ENCODE assay signal across 8 cellular contexts in genomic region chr19:48623556-48624066, GRCh38. TPM values are rescaled to one million over a fixed set of nuclear protein-coding genes. Genes with fewer than 3 reads are reported as not detected.
DNase-seq lines count a peak whose midpoint lies in the region; ATAC-seq and TF ChIP-seq lines count a peak whose summit lies in the region.

No MANE protein-coding gene starts in this region.

- no peaks in the 10 kb centered on the region for H3K36me3 ChIP-seq in liver (ENCODE audit: control insufficient read depth in 4 of 4, insufficient read depth in 3 of 4, low read depth in 1 of 4, low read length in 3 of 4)
- no peaks in the 10 kb centered on the region for H3K36me3 ChIP-seq in transverse colon

- H3K4me3 ChIP-seq in liver (ENCODE audit: low read depth in 1 of 3, low read length in 3 of 3) (peak overlapping the region in 1 of 3 donors; percentile 60), transverse colon (peak overlapping the region in 2 of 4 donors; percentile 4 to 34)

- no peak for TF ChIP-seq CTCF in liver (IDR thresholded peaks at IDR 0.05; ENCODE audit: low read depth, low read length, missing input control)
- TF ChIP-seq CTCF in transverse colon (IDR thresholded peaks at IDR 0.05): no peak

- H3K27ac ChIP-seq in adipose tissue (ENCODE audit: low read depth, low read length) (peak overlapping the region; percentile 3), liver (ENCODE audit: low read depth in 1 of 2, low read length in 2 of 2) (peak overlapping the region; percentile 58 to 76), transverse colon (peak overlapping the region; percentile 83 to 94 (median 92))

- no peak for DNase-seq in activated T-cell treated with anti-CD3 and anti-CD28 coated beads, Interleukin-2, amount 50 U/mL, for 72 hours
- no peak for DNase-seq in activated T-cell treated with anti-CD3 and anti-CD28 coated beads, Interleukin-2, amount 50 U/mL, for 1 hour
- DNase-seq in transverse colon: no peak
- no peak for DNase-seq in mesenteric fat pad (ENCODE audit: low spot score)
- DNase-seq in A172 (ENCODE audit: low spot score): no peak
- DNase-seq in NOMO-1 treated with DMSO at 0.1 percent for 48 hours (lab: John Stamatoyannopoulos, UW; ENCODE audit: unreplicated experiment): no peak

- intact Hi-C loops in transverse colon (cut with DNase I; ENCODE audit: low total_unique reads): no loop called here

- no peak for TF ChIP-seq RAD21 in liver (IDR thresholded peaks at IDR 0.05)

- peaks cover 9 to 21% of the 10 kb centered on the region in 2 donors for H3K36me3 Mint-ChIP-seq in activated T-cell treated with anti-CD3 and anti-CD28 coated beads, Interleukin-2, amount 50 U/mL, for 72 hours (ENCODE audit: insufficient read depth in 2 of 2)

- peaks cover 66% of the 10 kb centered on the region for H3K4me1 Mint-ChIP-seq in activated T-cell treated with anti-CD3 and anti-CD28 coated beads, Interleukin-2, amount 50 U/mL, for 72 hours (ENCODE audit: low read depth)

- H3K9ac ChIP-seq in liver (ENCODE audit: low read depth in 1 of 2, low read length in 2 of 2): peak overlapping the region; percentile 42 to 66

- H3K9me3 ChIP-seq in liver (ENCODE audit: control insufficient read depth in 4 of 4, low read length in 3 of 4): no peaks in the 10 kb centered on the region
- H3K9me3 ChIP-seq in transverse colon: no peaks in the 10 kb centered on the region

- H3K4me1 ChIP-seq in liver (ENCODE audit: control insufficient read depth in 4 of 4, insufficient read depth in 4 of 4, low read length in 3 of 4): peaks cover 8 to 60% (median 45%) of the 10 kb centered on the region in 4 donors
- peaks cover 12 to 64% (median 52%) of the 10 kb centered on the region in 4 donors for H3K4me1 ChIP-seq in transverse colon

- peak overlapping the region; percentile 85 to 95 for H3K4me3 Mint-ChIP-seq in activated T-cell treated with anti-CD3 and anti-CD28 coated beads, Interleukin-2, amount 50 U/mL, for 72 hours

- 21 to 37% (median 28%) methylated on average over 8 of the region's 8 CpGs for WGBS in adipose tissue, 3 donors
- 47% methylated on average over 8 of the region's 8 CpGs for WGBS in liver
- WGBS in transverse colon (ENCODE audit: low coverage in 1 of 2), 2 donors: 43 to 44% methylated on average over 8 of the region's 8 CpGs

- no peak for TF ChIP-seq POLR2A in transverse colon (IDR thresholded peaks at IDR 0.05)

- H3K9me3 Mint-ChIP-seq in activated T-cell treated with anti-CD3 and anti-CD28 coated beads, Interleukin-2, amount 50 U/mL, for 72 hours: no peaks in the 10 kb centered on the region

- H3K27ac Mint-ChIP-seq in activated T-cell treated with anti-CD3 and anti-CD28 coated beads, Interleukin-2, amount 50 U/mL, for 72 hours: peak overlapping the region; percentile 89

- in situ Hi-C loops in transverse colon (cut with MboI; ENCODE audit: low pct_ligation_motif_present in 1 of 4, low pct_unique_long_range_greater_than_20kb in 1 of 4, low sequenced_read_pairs in 3 of 4): no loop called here

- ATAC-seq in activated T-cell treated with anti-CD3 and anti-CD28 coated beads, Interleukin-2, amount 50 U/mL, for 72 hours (replicated peaks in 1 of 2): no peak

- no peak for TF ChIP-seq EP300 in transverse colon (IDR thresholded peaks at IDR 0.05; ENCODE audit: low read depth)

- no peaks in the 10 kb centered on the region for H3K27me3 ChIP-seq in liver (ENCODE audit: control insufficient read depth in 4 of 4, insufficient read depth in 4 of 4, low read length in 3 of 4)
- no peaks in the 10 kb centered on the region for H3K27me3 ChIP-seq in transverse colon

- no peaks in the 10 kb centered on the region for H3K27me3 Mint-ChIP-seq in activated T-cell treated with anti-CD3 and anti-CD28 coated beads, Interleukin-2, amount 50 U/mL, for 72 hours (ENCODE audit: low read depth)

TF ChIP-seq in liver, 16 proteins besides CTCF, POLR2A, EP300 and RAD21 (continues in another document):
- no peak for TF ChIP-seq JUND (IDR thresholded peaks at IDR 0.05)
- TF ChIP-seq, protein P1, sequence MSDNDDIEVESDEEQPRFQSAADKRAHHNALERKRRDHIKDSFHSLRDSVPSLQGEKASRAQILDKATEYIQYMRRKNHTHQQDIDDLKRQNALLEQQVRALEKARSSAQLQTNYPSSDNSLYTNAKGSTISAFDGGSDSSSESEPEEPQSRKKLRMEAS (IDR thresholded peaks at IDR 0.05): no peak
- TF ChIP-seq RXRA (IDR thresholded peaks at IDR 0.05): no peak
- TF ChIP-seq, protein P2, sequence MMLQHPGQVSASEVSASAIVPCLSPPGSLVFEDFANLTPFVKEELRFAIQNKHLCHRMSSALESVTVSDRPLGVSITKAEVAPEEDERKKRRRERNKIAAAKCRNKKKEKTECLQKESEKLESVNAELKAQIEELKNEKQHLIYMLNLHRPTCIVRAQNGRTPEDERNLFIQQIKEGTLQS (IDR thresholded peaks at IDR 0.05): no peak
- TF ChIP-seq HNF4G (IDR thresholded peaks at IDR 0.05): no peak
- no peak for TF ChIP-seq REST (IDR thresholded peaks at IDR 0.05)
- no peak for TF ChIP-seq NR2F2 (IDR thresholded peaks at IDR 0.05)
- no peak for TF ChIP-seq FOXA2 (IDR thresholded peaks at IDR 0.05)
- TF ChIP-seq EGR1 (IDR thresholded peaks at IDR 0.05; ENCODE audit: low read depth in 2 of 2): no peak
- TF ChIP-seq FOXA1 (IDR thresholded peaks at IDR 0.05): no peak
- no peak for TF ChIP-seq TAF1 (conservative IDR thresholded peaks at IDR 0.05)
- TF ChIP-seq YY1 (IDR thresholded peaks at IDR 0.05): no peak
- no peak for TF ChIP-seq HNF4A (conservative IDR thresholded peaks at IDR 0.05)

RNA-seq across cellular contexts. Expression of gene SPHK2, which starts 4.3 kb away (rescaled TPM):
- total RNA-seq in activated T-cell treated with anti-CD3 and anti-CD28 coated beads, Interleukin-2, amount 50 U/mL, for 72 hours: 10 to 100 TPM; 26.9 to 27.2 TPM
- 10 to 100 TPM in 2 of 3 donors, 1 to 10 TPM in 1; 8.4 to 17.8 (median 17.7) TPM for polyA plus RNA-seq in adipose tissue
- 10 to 100 TPM; 10.2 to 17.3 TPM for total RNA-seq in liver
- 10 to 100 TPM in 1 of 2 donors, 1 to 10 TPM in 1; 9.6 to 14.4 TPM for polyA plus RNA-seq in liver
- total RNA-seq in transverse colon: 100 to 1,000 TPM in 1 of 4 donors, 10 to 100 TPM in 3; 41.8 to 185 (median 68.7) TPM
- 14.0 TPM for total RNA-seq in mesenteric fat pad
- 7.6 and 10.5 TPM in 2 replicates for total RNA-seq in A172 (2014; rRNA removed; shearing (Covaris generic))

RNA-seq across cellular contexts. Expression of gene RPL18, which starts 4.6 kb away (rescaled TPM):
- total RNA-seq in activated T-cell treated with anti-CD3 and anti-CD28 coated beads, Interleukin-2, amount 50 U/mL, for 72 hours: 1,000 to 10,000 TPM; 1,953 to 2,080 TPM
- polyA plus RNA-seq in adipose tissue: 1,000 to 10,000 TPM; 2,059 to 2,549 (median 2,360) TPM
- total RNA-seq in liver: 100 to 1,000 TPM; 502 to 830 TPM
- polyA plus RNA-seq in liver: 100 to 1,000 TPM; 276 to 670 TPM
- 1,000 to 10,000 TPM; 1,394 to 2,260 (median 1,686) TPM for total RNA-seq in transverse colon
- 876 TPM for total RNA-seq in mesenteric fat pad
- 764 and 1,035 TPM in 2 replicates for total RNA-seq in A172 (2014; rRNA removed; shearing (Covaris generic))

RNA-seq across cellular contexts. Expression of gene FAM83E, which starts 8.7 kb away (rescaled TPM):
- 1 to 10 TPM; 7.5 to 8.5 TPM for total RNA-seq in activated T-cell treated with anti-CD3 and anti-CD28 coated beads, Interleukin-2, amount 50 U/mL, for 72 hours
- polyA plus RNA-seq in adipose tissue: 1 to 10 TPM in 2 of 3 donors, under 1 TPM in 1; 0.56 to 4.2 (median 1.3) TPM
- under 1 TPM; 0.33 to 0.42 TPM for total RNA-seq in liver
- under 1 TPM in 1 of 2 donors, not detected in 1; 0.20 TPM for polyA plus RNA-seq in liver
- total RNA-seq in transverse colon: 100 to 1,000 TPM in 3 of 4 donors, 10 to 100 TPM in 1; 97.0 to 746 (median 203) TPM
- total RNA-seq in mesenteric fat pad: 0.71 TPM
- total RNA-seq in A172 (2014; rRNA removed; shearing (Covaris generic)): 0.07 TPM in 1 of 2 replicates, not detected in the other

RNA-seq across cellular contexts. Expression of gene DBP, which starts 13.6 kb away (rescaled TPM):
- 10 to 100 TPM in 1 of 2 donors, 1 to 10 TPM in 1; 8.2 to 13.4 TPM for total RNA-seq in activated T-cell treated with anti-CD3 and anti-CD28 coated beads, Interleukin-2, amount 50 U/mL, for 72 hours
- polyA plus RNA-seq in adipose tissue (10 to 100 TPM in 1 of 3 donors, 1 to 10 TPM in 2; 2.9 to 10.9 (median 8.1) TPM), liver (1 to 10 TPM; 1.2 to 1.3 TPM)
- total RNA-seq in liver (1 to 10 TPM; 2.3 to 4.5 TPM), transverse colon (10 to 100 TPM in 3 of 4 donors, 1 to 10 TPM in 1; 8.7 to 13.8 (median 11.6) TPM), mesenteric fat pad (1.4 TPM)
- 2.6 and 15.5 TPM in 2 replicates for total RNA-seq in A172 (2014; rRNA removed; shearing (Covaris generic))

RNA-seq across cellular contexts. Expression of gene SPACA4, which starts 17.1 kb away (rescaled TPM):
- not detected for total RNA-seq in activated T-cell treated with anti-CD3 and anti-CD28 coated beads, Interleukin-2, amount 50 U/mL, for 72 hours
- not detected for polyA plus RNA-seq in adipose tissue
- not detected for total RNA-seq in liver
- polyA plus RNA-seq in liver: not detected
- not detected for total RNA-seq in transverse colon
- total RNA-seq in mesenteric fat pad: not detected
- total RNA-seq in A172 (2014; rRNA removed; shearing (Covaris generic)): not detected in 2 replicates

Comparison
In these comparisons a context has a peak if more than half of its experiments do, and no peak if none do; other contexts are left out.
1. H3K27ac ChIP-seq: peak in every context shown above with its lines; median percentile 92 in transverse colon; 67 in liver; 3 in adipose tissue.
2. RNA of gene FAM83E, which starts 8.7 kb away (total RNA-seq): 97.0 to 746 TPM in transverse colon; 7.5 to 8.5 TPM in activated T-cell treated with anti-CD3 and anti-CD28 coated beads, Interleukin-2, amount 50 U/mL, for 72 hours, 0.71 TPM in mesenteric fat pad (single experiment), 0.33 to 0.42 TPM in liver and 0.07 TPM in A172; every median in the first group is over 10 times any median in the second.